In genomic region chr1:194164755-194165154, GRCh38 we compare ENCODE assay signal across 32 cellular contexts.
"Had no signal": no experiment of that assay in that cellular context is flagged by ENCODE, and none has a peak within 500 bp of the region (broad histone marks: within the 10 kb centered on the region; RNA-seq: fewer than 3 reads in every experiment).

No MANE protein-coding gene starts in this region.

- H3K4me1 ChIP-seq: SJCRH30 had no signal

- H3K27me3 ChIP-seq: SJCRH30 had no signal

- H3K36me3 ChIP-seq: SJCRH30 had no signal

- H3K9me3 ChIP-seq: SJCRH30 had no signal

- H3K27ac ChIP-seq: KMS-11, PC-9, RWPE1, SJCRH30, SK-N-MC had no signal

- H2AFZ ChIP-seq: PC-9 had no signal

- ATAC-seq: Panc1, Right ventricle myocardium inferior, SK-N-SH treated with all-trans-retinoic acid at 6 μM for 48 hours had no signal

- H3K4me2 ChIP-seq: KMS-11, PC-9 had no signal

- DNase-seq: Karpas-422, MM.1S, MV-4-11, NCI-H1092, NCI-H1105, NCI-H1417 treated with DMSO at 0.1 percent for 48 hours, NCI-H1436 treated with DMSO at 0.1 percent for 48 hours, NCI-H1694 treated with DMSO at 0.1 percent for 48 hours, NCI-H187 treated with DMSO at 0.1 percent for 48 hours, NCI-H2029, NCI-H2081, NCI-H2171 treated with DMSO at 0.1 percent for 48 hours, NCI-H2227 treated with DMSO at 0.1 percent for 48 hours, NCI-H345, NCI-H446 treated with DMSO at 0.1 percent for 48 hours, NCI-H510A, NCI-H524, NCI-H526, NCI-H69, NCI-H748 treated with DMSO at 0.1 percent for 48 hours, NCI-H82, PC-9, SHP77, SIG-M5, SJCRH30 had no signal

- H3K4me3 ChIP-seq: PC-9, SJCRH30, SK-N-MC had no signal

- FAIRE-seq: RCC 7860 had no signal

- H3K9ac ChIP-seq: KMS-11 had no signal
